2 cellular contexts compared by ENCODE assay signal in genomic region chr17:37388266-37388665, GRCh38.
A peak's percentile ranks its signal among the peaks of the same experiment; 100 is the strongest.
TF ChIP-seq lines count a peak whose summit lies in the region.

No MANE protein-coding gene starts in this region.

TF ChIP-seq in A549, 52 proteins besides CTCF, POLR2A, EP300 and RAD21:
- no peak for TF ChIP-seq FOSB (CRISPR knock-in tag; IDR thresholded peaks at IDR 0.05)
- TF ChIP-seq FOSL2 (IDR thresholded peaks at IDR 0.05), result no peak
- TF ChIP-seq FOSL2 (CRISPR knock-in tag; IDR thresholded peaks at IDR 0.05), result peak; percentile 2; the same call in 1 of the 2 replicates

TF ChIP-seq in GM23338, 12 proteins besides CTCF, POLR2A, EP300 and RAD21:
- TF ChIP-seq ZNF331 (CRISPR knock-in tag; IDR thresholded peaks at IDR 0.05; ENCODE audit: low read depth), result no peak
- TF ChIP-seq CREB1 (CRISPR knock-in tag; IDR thresholded peaks at IDR 0.05; ENCODE audit: low read depth), result no peak
- TF ChIP-seq REST (IDR thresholded peaks at IDR 0.05; ENCODE audit: unreplicated experiment), result no peak
- TF ChIP-seq EZH2 (IDR thresholded peaks at IDR 0.05; ENCODE audit: low read depth, unreplicated experiment), result no peak
- no peak for TF ChIP-seq STAT1 (IDR thresholded peaks at IDR 0.05; ENCODE audit: unreplicated experiment)
- no peak for TF ChIP-seq POLR2AphosphoS5 (IDR thresholded peaks at IDR 0.05; ENCODE audit: low read depth)
- no peak for TF ChIP-seq JUNB (IDR thresholded peaks at IDR 0.05; ENCODE audit: unreplicated experiment)
- TF ChIP-seq ZNF462 (CRISPR knock-in tag; IDR thresholded peaks at IDR 0.05), result no peak
- no peak for TF ChIP-seq EZH2phosphoT487 (IDR thresholded peaks at IDR 0.05; ENCODE audit: unreplicated experiment)
- TF ChIP-seq, protein P1, sequence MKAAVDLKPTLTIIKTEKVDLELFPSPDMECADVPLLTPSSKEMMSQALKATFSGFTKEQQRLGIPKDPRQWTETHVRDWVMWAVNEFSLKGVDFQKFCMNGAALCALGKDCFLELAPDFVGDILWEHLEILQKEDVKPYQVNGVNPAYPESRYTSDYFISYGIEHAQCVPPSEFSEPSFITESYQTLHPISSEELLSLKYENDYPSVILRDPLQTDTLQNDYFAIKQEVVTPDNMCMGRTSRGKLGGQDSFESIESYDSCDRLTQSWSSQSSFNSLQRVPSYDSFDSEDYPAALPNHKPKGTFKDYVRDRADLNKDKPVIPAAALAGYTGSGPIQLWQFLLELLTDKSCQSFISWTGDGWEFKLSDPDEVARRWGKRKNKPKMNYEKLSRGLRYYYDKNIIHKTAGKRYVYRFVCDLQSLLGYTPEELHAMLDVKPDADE (IDR thresholded peaks at IDR 0.05), result no peak
- TF ChIP-seq ZNF114 (CRISPR knock-in tag; IDR thresholded peaks at IDR 0.05), result no peak
- no peak for TF ChIP-seq NANOG (IDR thresholded peaks at IDR 0.05; ENCODE audit: borderline replicate concordance)
